In genomic region chr18:37135177-37135576, GRCh38 we compare ENCODE assay signal across 25 cellular contexts.
"Had no signal": no experiment of that assay in that cellular context is flagged by ENCODE, and none has a peak within 500 bp of the region (broad histone marks: within the 10 kb centered on the region; RNA-seq: fewer than 3 reads in every experiment).

No MANE protein-coding gene starts in this region.

- H2AFZ ChIP-seq: neural progenitor cell, parathyroid adenoma had no signal

- FAIRE-seq: small intestine, urothelium cell line had no signal

- H3K4me3 ChIP-seq: neural progenitor cell, ovary, psoas muscle, right lobe of liver, sigmoid colon, stomach, thoracic aorta, thyroid gland, tibial nerve, upper lobe of left lung, vagina had no signal

- H3K79me2 ChIP-seq: parathyroid adenoma had no signal

- ATAC-seq: psoas muscle; right cardiac atrium; right lobe of liver; stimulated activated effector memory CD8-positive, alpha-beta T cell treated with anti-CD3 and anti-CD28 coated beads, Interleukin-12 subunit alpha, Interleukin-12 subunit beta, amount 100 ng/mL, for 72 hours; stimulated activated naive B cell treated with anti-CD40 and anti-IgM and Interleukin-4, amounts not matched to agents 10 μg/mL and 1 μg/mL and 100 μg/mL, for 72 hours had no signal

- H3K9ac ChIP-seq: neural progenitor cell, parathyroid adenoma had no signal

- H3K9me3 ChIP-seq: ovary, right lobe of liver, thyroid gland, vagina had no signal

- H3K4me2 ChIP-seq: neural progenitor cell had no signal

- H3K27me3 ChIP-seq: neural progenitor cell, ovary, right lobe of liver, sigmoid colon, stomach, thyroid gland, tibial nerve, upper lobe of left lung, vagina had no signal

- DNase-seq: occipital lobe; ovary; posterior cingulate gyrus; psoas muscle; right cardiac atrium; right lobe of liver; sigmoid colon; small intestine; stimulated activated CD4-positive, alpha-beta T cell treated with anti-CD3 and anti-CD28 coated beads, Interleukin-15, amount 100 ng/mL, for 24 hours; stimulated activated CD4-positive, alpha-beta T cell treated with anti-CD3 and anti-CD28 coated beads, Interleukin-2, amount 100 ng/mL, for 24 hours; stimulated activated CD4-positive, alpha-beta T cell treated with anti-CD3 and anti-CD28 coated beads, Interleukin-2, amount 100 ng/mL, for 48 hours; stimulated activated CD4-positive, alpha-beta T cell treated with anti-CD3 and anti-CD28 coated beads, Interleukin-4, amount 100 ng/mL, for 24 hours; stimulated activated naive B cell treated with anti-CD40 and anti-IgM and Interleukin-4, amounts not matched to agents 10 μg/mL and 1 μg/mL and 100 μg/mL, for 72 hours; stimulated activated naive CD4-positive, alpha-beta T cell treated with Interleukin-2 at 50 U/mL for 16 hours; stomach; thyroid gland; trophoblast cell; upper lobe of left lung had no signal

- H3K36me3 ChIP-seq: neural progenitor cell, ovary, right lobe of liver, sigmoid colon, stomach, thoracic aorta, thyroid gland, tibial nerve, upper lobe of left lung, vagina had no signal

- H3K27ac ChIP-seq: neural progenitor cell, ovary, parathyroid adenoma, psoas muscle, right lobe of liver, sigmoid colon, stomach, thoracic aorta, thyroid gland, tibial nerve, upper lobe of left lung, vagina had no signal

- H3K4me1 ChIP-seq: parathyroid adenoma, psoas muscle, right lobe of liver, sigmoid colon, stomach, thyroid gland, tibial nerve, upper lobe of left lung, vagina had no signal
